In the genomic region with DNA sequence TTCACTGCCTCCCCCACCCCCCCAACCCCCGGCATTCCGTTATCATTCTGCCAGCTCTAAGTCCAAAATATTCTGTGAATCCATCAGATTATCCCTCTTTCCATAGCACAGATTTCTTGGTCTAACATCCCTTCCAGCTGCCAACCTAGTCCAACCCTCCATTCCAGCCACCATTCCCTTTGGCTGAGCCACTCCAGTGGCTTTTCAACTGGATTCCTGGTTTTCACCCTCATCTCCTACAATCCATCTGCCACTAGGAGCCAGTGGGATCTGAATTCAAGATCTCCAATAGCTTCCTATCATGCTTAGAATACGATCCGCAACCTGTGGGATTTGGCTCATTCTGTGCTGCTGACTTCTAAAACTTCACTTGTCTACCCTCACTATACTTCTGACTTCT, we compare ENCODE assay signal across 28 cellular contexts. TPM values are rescaled to one million over a fixed set of nuclear protein-coding genes. Genes with fewer than 3 reads are reported as not detected.
"Had no signal": no experiment of that assay in that cellular context is flagged by ENCODE, and none has a peak within 500 bp of the region (broad histone marks: within the 10 kb centered on the region; RNA-seq: fewer than 3 reads in every experiment).

No MANE protein-coding gene starts in this region.

- H3K4me1 Mint-ChIP-seq: activated naive CD8-positive, alpha-beta T cell treated with anti-CD3 and anti-CD28 coated beads for 36 hours; naive B cell; stimulated activated naive B cell treated with anti-CD40 and anti-IgM and Interleukin-4, amounts not matched to agents 10 μg/mL and 1 μg/mL and 100 μg/mL, for 72 hours had no signal

- H3K4me3 Mint-ChIP-seq: activated CD4-positive, alpha-beta memory T cell treated with anti-CD3 and anti-CD28 coated beads for 36 hours; activated naive CD8-positive, alpha-beta T cell treated with anti-CD3 and anti-CD28 coated beads for 36 hours; naive B cell; stimulated activated naive B cell treated with anti-CD40 and anti-IgM and Interleukin-4, amounts not matched to agents 10 μg/mL and 1 μg/mL and 100 μg/mL, for 72 hours had no signal

- H3K4me1 ChIP-seq: adrenal gland had no signal

- H3K9me3 Mint-ChIP-seq: activated CD4-positive, alpha-beta memory T cell treated with anti-CD3 and anti-CD28 coated beads for 36 hours; activated naive CD8-positive, alpha-beta T cell treated with anti-CD3 and anti-CD28 coated beads for 36 hours had no signal

- H3K36me3 Mint-ChIP-seq: activated CD4-positive, alpha-beta memory T cell treated with anti-CD3 and anti-CD28 coated beads for 36 hours; activated naive CD8-positive, alpha-beta T cell treated with anti-CD3 and anti-CD28 coated beads for 36 hours; stimulated activated naive B cell treated with anti-CD40 and anti-IgM and Interleukin-4, amounts not matched to agents 10 μg/mL and 1 μg/mL and 100 μg/mL, for 72 hours had no signal

- H3K36me3 ChIP-seq: adrenal gland, ascending aorta, stomach, thyroid gland had no signal

- DNase-seq: activated CD4-positive, alpha-beta memory T cell treated with anti-CD3 and anti-CD28 coated beads for 36 hours; activated CD4-positive, alpha-beta T cell treated with anti-CD3 and anti-CD28 coated beads for 4 hours; activated CD8-positive, alpha-beta memory T cell treated with anti-CD3 and anti-CD28 coated beads, Interleukin-2, amount 50 U/mL, for 48 hours; activated naive CD4-positive, alpha-beta T cell; activated naive CD8-positive, alpha-beta T cell treated with anti-CD3 and anti-CD28 coated beads for 36 hours; activated T-cell treated with anti-CD3 and anti-CD28 coated beads, Interleukin-2, amount 50 U/mL, for 48 hours; adrenal gland; central memory CD4-positive, alpha-beta T cell; foreskin fibroblast; head of caudate nucleus; hippocampal formation; left cardiac atrium; left ventricle myocardium superior; naive B cell; occipital lobe; posterior cingulate gyrus; right cardiac atrium; stimulated activated CD4-positive, alpha-beta T cell treated with anti-CD3 and anti-CD28 coated beads, Interleukin-15, amount 100 ng/mL, for 24 hours; stimulated activated CD4-positive, alpha-beta T cell treated with anti-CD3 and anti-CD28 coated beads, Interleukin-2, amount 100 ng/mL, for 24 hours; stimulated activated naive B cell treated with anti-CD40 and anti-IgM and Interleukin-4, amounts not matched to agents 10 μg/mL and 1 μg/mL and 100 μg/mL, for 72 hours; stomach; T-helper 1 cell; thyroid gland had no signal

- H3K9me3 ChIP-seq: adrenal gland, ascending aorta, stomach, thyroid gland had no signal

- H3K27ac ChIP-seq: adrenal gland, ascending aorta, stomach, thyroid gland had no signal

- H3K4me3 ChIP-seq: adrenal gland, ascending aorta, stomach, thyroid gland had no signal

- H3K27ac Mint-ChIP-seq: activated CD4-positive, alpha-beta memory T cell treated with anti-CD3 and anti-CD28 coated beads for 36 hours; activated naive CD8-positive, alpha-beta T cell treated with anti-CD3 and anti-CD28 coated beads for 36 hours; naive B cell; stimulated activated naive B cell treated with anti-CD40 and anti-IgM and Interleukin-4, amounts not matched to agents 10 μg/mL and 1 μg/mL and 100 μg/mL, for 72 hours had no signal

- H3K27me3 ChIP-seq: ascending aorta, thyroid gland had no signal

RNA-seq across cellular contexts. Expression of gene DAW1, which starts 1.2 kb away (rescaled TPM):
- total RNA-seq: activated CD4-positive, alpha-beta memory T cell treated with anti-CD3 and anti-CD28 coated beads for 36 hours; activated CD8-positive, alpha-beta memory T cell treated with anti-CD3 and anti-CD28 coated beads for 36 hours; activated naive CD8-positive, alpha-beta T cell treated with anti-CD3 and anti-CD28 coated beads for 36 hours; ascending aorta; esophagus mucosa; left ventricle myocardium superior; stomach; thyroid gland; ureter had no signal
- polyA plus RNA-seq: adrenal gland had no signal

RNA-seq across cellular contexts. Expression of gene CCL20, which starts 59.0 kb away (rescaled TPM):
- total RNA-seq: ascending aorta, left cardiac atrium, left ventricle myocardium superior, occipital lobe, right cardiac atrium, thyroid gland had no signal
- polyA plus RNA-seq: neural cell, right cardiac atrium had no signal
